In the genomic region with DNA sequence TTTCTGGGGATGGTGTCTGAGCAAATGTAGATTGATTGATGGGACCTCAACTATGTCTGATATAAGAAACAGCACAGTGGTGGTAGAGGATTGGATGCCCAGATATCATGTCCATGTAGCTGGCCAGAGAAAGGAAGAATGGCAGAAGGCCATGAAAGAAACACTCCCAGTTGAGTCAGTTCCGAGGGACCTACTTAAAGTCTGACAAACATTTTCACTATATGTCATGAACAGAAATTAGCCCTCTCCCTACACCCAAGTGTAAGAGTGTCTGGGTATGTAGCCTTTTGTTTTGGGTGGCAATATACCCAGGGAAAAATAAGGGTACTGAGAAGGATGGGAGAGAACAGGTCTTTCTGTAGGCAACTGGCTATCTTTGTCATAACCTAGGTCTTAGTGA, we compare ENCODE assay signal across 31 cellular contexts.
DNase-seq lines count a peak whose midpoint lies in the region; ATAC-seq, FAIRE-seq and TF ChIP-seq lines count a peak whose summit lies in the region.
"Had no signal": no experiment of that assay in that cellular context is flagged by ENCODE, and none has a peak within 500 bp of the region (broad histone marks: within the 10 kb centered on the region; RNA-seq: fewer than 3 reads in every experiment).

No MANE protein-coding gene starts in this region.

- CTCF ChIA-PET in PC-9 (lab: Charles Lee): no interaction called here

- FAIRE-seq in H54 (lab: Jason Lieb, UNC) (peak; percentile 77), bronchial epithelial cell (lab: Jason Lieb, UNC) (no peak)
- FAIRE-seq: frontal cortex, urothelium cell line had no signal

- TF ChIP-seq CTCF in PC-9 (conservative IDR thresholded peaks at IDR 0.05): no peak
- no peak for TF ChIP-seq CTCF in bronchial epithelial cell (IDR thresholded peaks at IDR 0.05; ENCODE audit: insufficient read depth, low read length, severe bottlenecking)
- TF ChIP-seq CTCF in progenitor cell of endocrine pancreas (IDR thresholded peaks at IDR 0.05; ENCODE audit: unreplicated experiment): no peak

- no peaks in the 10 kb centered on the region for H3K79me2 ChIP-seq in PC-9 (ENCODE audit: low read depth)

- H3K9me3 ChIP-seq in PC-9 (ENCODE audit: insufficient read depth, low read depth): no peaks in the 10 kb centered on the region
- peaks cover 3% of the 10 kb centered on the region for H3K9me3 ChIP-seq in skeletal muscle satellite cell (replicated peaks; ENCODE audit: low read length)
- H3K9me3 ChIP-seq: adrenal gland, colonic mucosa, neutrophil, psoas muscle, sigmoid colon, testis had no signal

- H3K4me3 ChIP-seq in PC-9 (no peak overlapping the region), bronchial epithelial cell (ENCODE audit: low read depth, low read length) (no peak overlapping the region), skeletal muscle satellite cell (ENCODE audit: low read length) (peak overlapping the region; percentile 12)
- H3K4me3 ChIP-seq: adrenal gland, colonic mucosa, GM23338, psoas muscle, sigmoid colon, testis had no signal

- H3K9me3 Mint-ChIP-seq in progenitor cell of endocrine pancreas (ENCODE audit: low read depth): peaks cover 11% of the 10 kb centered on the region
- H3K9me3 Mint-ChIP-seq: memory B cell had no signal

- no peak overlapping the region for H3K4me3 Mint-ChIP-seq in progenitor cell of endocrine pancreas (ENCODE audit: low read depth)
- H3K4me3 Mint-ChIP-seq: activated CD8-positive, alpha-beta memory T cell treated with anti-CD3 and anti-CD28 coated beads, Interleukin-2, amount 10 ng/mL, durations not matched to agents 7 days and 5 days; activated T-cell treated with anti-CD3 and anti-CD28 coated beads, Interleukin-2, amount 50 U/mL, for 72 hours; CD14-positive monocyte; GM23338; memory B cell; WTC11 had no signal

- DNase-seq in H54 (ENCODE audit: insufficient read length, low spot score): no peak
- no peak for DNase-seq in PC-9
- DNase-seq in bronchial epithelial cell (ENCODE audit: low read depth): peak; percentile 45
- DNase-seq in progenitor cell of endocrine pancreas (ENCODE audit: low spot score, unreplicated experiment): no peak
- DNase-seq in SHP77 (lab: John Stamatoyannopoulos, UW): no peak
- DNase-seq: activated naive CD4-positive, alpha-beta T cell treated with Interleukin-2 at 50 U/mL for 16 hours; adrenal gland; colonic mucosa; DND-41; effector CD8-positive, alpha-beta T cell; left colon; NCI-H1417; NCI-H2081; NCI-H345; NCI-H82; psoas muscle; sigmoid colon; stimulated activated naive CD4-positive, alpha-beta T cell treated with Interleukin-2 at 50 U/mL for 16 hours; T-helper 9 cell; testis had no signal

- H3K4me2 ChIP-seq in PC-9 (peak overlapping the region; percentile 43), skeletal muscle satellite cell (ENCODE audit: low read length) (peak overlapping the region; percentile 34)
- H3K4me2 ChIP-seq: GM23338 had no signal

- H2AFZ ChIP-seq in PC-9: no peak overlapping the region
- H2AFZ ChIP-seq: GM23338 had no signal

- no peaks in the 10 kb centered on the region for H3K36me3 Mint-ChIP-seq in progenitor cell of endocrine pancreas (ENCODE audit: insufficient read depth)
- H3K36me3 Mint-ChIP-seq: CD14-positive monocyte, memory B cell had no signal

- H3K9ac ChIP-seq in skeletal muscle satellite cell (ENCODE audit: low read depth, low read length): peak overlapping the region; percentile 40

- H3K27me3 ChIP-seq in PC-9 (ENCODE audit: insufficient read depth, low read depth): no peaks in the 10 kb centered on the region
- no peaks in the 10 kb centered on the region for H3K27me3 ChIP-seq in bronchial epithelial cell (ENCODE audit: control insufficient read depth, insufficient read depth, low read length)
- no peaks in the 10 kb centered on the region for H3K27me3 ChIP-seq in skeletal muscle satellite cell (ENCODE audit: control insufficient read depth, insufficient read depth, low read length)
- H3K27me3 ChIP-seq: adrenal gland, colonic mucosa, neutrophil, sigmoid colon, testis had no signal

- H3F3A ChIP-seq in PC-9 (ENCODE audit: insufficient read depth, low read depth): no peaks in the 10 kb centered on the region

- no peaks in the 10 kb centered on the region for H3K36me3 ChIP-seq in PC-9 (ENCODE audit: low read depth)
- H3K36me3 ChIP-seq in bronchial epithelial cell (ENCODE audit: control insufficient read depth, insufficient read depth, low read length): no peaks in the 10 kb centered on the region
- no peaks in the 10 kb centered on the region for H3K36me3 ChIP-seq in skeletal muscle satellite cell (ENCODE audit: insufficient read depth, low read length)
- H3K36me3 ChIP-seq: adrenal gland, colonic mucosa, neutrophil, sigmoid colon had no signal

- H3K9me2 ChIP-seq in PC-9 (ENCODE audit: insufficient read depth): no peaks in the 10 kb centered on the region

- TF ChIP-seq POLR2A in H54 (IDR thresholded peaks at IDR 0.05; ENCODE audit: low read depth, low read length): no peak

- H3K27me3 Mint-ChIP-seq in progenitor cell of endocrine pancreas: no peaks in the 10 kb centered on the region
- H3K27me3 Mint-ChIP-seq: activated CD8-positive, alpha-beta memory T cell treated with anti-CD3 and anti-CD28 coated beads, Interleukin-2, amount 10 ng/mL, durations not matched to agents 7 days and 5 days; memory B cell had no signal

- POLR2A ChIA-PET in PC-9 (lab: Charles Lee; ENCODE audit: unreplicated experiment): no interaction called here

- no peak overlapping the region for H3K27ac Mint-ChIP-seq in progenitor cell of endocrine pancreas
- H3K27ac Mint-ChIP-seq: activated T-cell treated with anti-CD3 and anti-CD28 coated beads, Interleukin-2, amount 50 U/mL, for 72 hours; CD14-positive monocyte; GM23338; memory B cell; WTC11 had no signal

- H3K27ac ChIP-seq in PC-9: peak overlapping the region; percentile 66
- H3K27ac ChIP-seq: adrenal gland, colonic mucosa, neutrophil, psoas muscle, sigmoid colon, testis had no signal

- intact Hi-C loops in PC-9 (cut with micrococcal nuclease; ENCODE audit: unreplicated experiment): loop anchor here (1.0 to 10.0 kb wide), 2 partner anchors 86 to 416 kb away; no protein-coding TSS in a partner anchor

- H3K4me1 Mint-ChIP-seq in progenitor cell of endocrine pancreas (ENCODE audit: low read depth): peaks cover 12% of the 10 kb centered on the region
- H3K4me1 Mint-ChIP-seq: CD14-positive monocyte, memory B cell had no signal

- peaks cover 16% of the 10 kb centered on the region for H3K4me1 ChIP-seq in PC-9 (replicated peaks; ENCODE audit: insufficient read depth)
- peaks cover 62% of the 10 kb centered on the region for H3K4me1 ChIP-seq in skeletal muscle satellite cell (ENCODE audit: control insufficient read depth, insufficient read depth, low read length)
- H3K4me1 ChIP-seq: adrenal gland, colonic mucosa, psoas muscle had no signal

- no peaks in the 10 kb centered on the region for H4K20me1 ChIP-seq in PC-9 (ENCODE audit: insufficient read depth)

- BruUV-seq in PC-9 (replicated peaks; lab: Mats Ljungman, UMichigan): TSS peak; percentile 87

- ATAC-seq in GM19397 (IDR thresholded peaks at IDR 0.05; ENCODE audit: unreplicated experiment): no peak
- ATAC-seq: GM23338, left colon, psoas muscle, WTC11 had no signal
